8 cellular contexts compared by ENCODE assay signal in the genomic region with DNA sequence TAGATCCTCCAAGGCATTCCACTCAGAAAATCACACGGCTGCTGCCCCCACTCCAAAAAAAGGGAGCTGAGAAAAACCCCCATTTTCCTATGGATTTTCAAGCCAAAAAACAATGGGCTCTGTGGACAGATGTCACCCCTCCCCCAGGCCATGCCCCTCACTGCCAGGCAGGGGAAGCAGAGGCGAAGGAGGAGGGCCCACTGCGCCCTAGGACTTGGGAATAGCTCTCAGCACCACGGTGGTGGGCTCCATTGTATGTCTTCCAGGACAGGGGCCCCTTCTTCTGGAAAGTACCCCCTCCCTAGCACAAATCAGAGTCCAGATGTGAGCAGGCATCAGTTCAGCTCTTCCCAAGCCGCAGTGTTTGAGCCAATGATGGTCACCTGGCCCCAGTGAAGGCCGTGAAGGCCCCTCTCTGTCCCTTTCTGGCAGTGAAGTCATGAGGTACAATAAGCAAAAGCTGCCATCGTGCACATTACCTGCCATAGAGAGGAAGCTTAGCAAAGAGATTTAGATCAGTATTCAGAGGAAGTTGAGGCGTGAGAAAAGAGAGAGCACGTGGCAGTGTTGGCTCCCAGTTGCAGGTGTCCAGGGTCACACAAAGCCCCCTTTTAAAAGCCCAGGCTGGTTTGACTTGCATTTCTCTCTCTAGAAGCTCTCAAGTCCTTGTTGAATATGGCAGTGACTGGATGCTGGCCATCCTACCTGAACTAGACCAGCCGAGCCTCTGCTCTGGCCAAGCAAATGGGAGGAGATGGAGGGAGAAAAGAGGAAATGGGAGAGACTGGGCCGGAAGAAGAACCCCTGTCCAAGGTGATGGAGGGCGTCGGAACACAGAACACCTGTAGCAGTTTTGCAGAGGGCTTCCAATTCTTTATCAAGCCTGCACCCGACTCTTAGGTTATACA.
DNase-seq lines count a peak whose midpoint lies in the region; ATAC-seq and TF ChIP-seq lines count a peak whose summit lies in the region.

No MANE protein-coding gene starts in this region.

- DNase-seq in MM.1S (no peak), mammary epithelial cell (no peak), nephron progenitor cell (no peak), DMS 273 treated with DMSO at 0.1 percent for 48 hours (lab: John Stamatoyannopoulos, UW) (no peak)
- DNase-seq in activated effector memory CD4-positive, alpha-beta T cell treated with Interleukin-2 at 50 U/mL for 16 hours = no peak

- peaks cover 85% of the 10 kb centered on the region for H3K4me1 Mint-ChIP-seq in nephron progenitor cell

- in situ Hi-C loops in mammary epithelial cell (cut with MboI; ENCODE audit: low sequenced_read_pairs in 2 of 2) = no loop called here

- no TSS peak for BruUV-seq in mammary epithelial cell (replicated peaks; lab: Mats Ljungman, UMichigan)

- H3K4me1 ChIP-seq in MM.1S (ENCODE audit: low read length) (peaks cover 30% of the 10 kb centered on the region), mammary epithelial cell (ENCODE audit: insufficient read depth, low read length) (peaks cover 59% of the 10 kb centered on the region)

- no peaks in the 10 kb centered on the region for H3K36me3 Mint-ChIP-seq in nephron progenitor cell (ENCODE audit: low read depth)

- intact Hi-C loops in mammary epithelial cell (cut with micrococcal nuclease) = loop anchor here (5.0 kb wide), 1 partner anchor 52 kb away; no protein-coding TSS in a partner anchor

- no peaks in the 10 kb centered on the region for H4K20me1 ChIP-seq in MM.1S (ENCODE audit: insufficient read depth, low read length)
- no peaks in the 10 kb centered on the region for H4K20me1 ChIP-seq in mammary epithelial cell (ENCODE audit: insufficient read depth, low read length)

- no peaks in the 10 kb centered on the region for H3K9me2 ChIP-seq in MM.1S (replicated peaks; ENCODE audit: insufficient read depth, low read length)

- H3K4me3 Mint-ChIP-seq in nephron progenitor cell = peak overlapping the region; percentile 21

- ATAC-seq in HG03342 (IDR thresholded peaks at IDR 0.05; ENCODE audit: unreplicated experiment) = no peak
- ATAC-seq in GM18517 (IDR thresholded peaks at IDR 0.05; ENCODE audit: unreplicated experiment) = no peak

- H3K27ac ChIP-seq in C4-2B (peak overlapping the region; percentile 24; the same call in 1 of the 2 replicates), MM.1S (ENCODE audit: low read length) (peak overlapping the region; percentile 56; the same call in 1 of the 2 replicates), mammary epithelial cell (ENCODE audit: insufficient read depth, low read depth, low read length) (peak overlapping the region; percentile 44)

- peaks cover 18% of the 10 kb centered on the region for H3F3A ChIP-seq in MM.1S (ENCODE audit: insufficient read depth, low read length)

- TF ChIP-seq CTCF in C4-2B (conservative IDR thresholded peaks at IDR 0.05) = no peak
- no peak for TF ChIP-seq CTCF in MM.1S (IDR thresholded peaks at IDR 0.05; ENCODE audit: low read length)
- TF ChIP-seq CTCF in mammary epithelial cell (conservative IDR thresholded peaks at IDR 0.05 in 1 of 2, IDR thresholded peaks at IDR 0.05 in 1 of 2; ENCODE audit: extremely low read depth in 1 of 2, insufficient read depth in 1 of 2, low read depth in 1 of 2, low read length in 2 of 2) = no peak
- TF ChIP-seq CTCF in nephron progenitor cell (IDR thresholded peaks at IDR 0.05) = no peak

- H3K27me3 ChIP-seq in MM.1S (replicated peaks; ENCODE audit: insufficient read depth, low read length) = peaks cover 10% of the 10 kb centered on the region; the same call in 1 of the 2 replicates
- H3K27me3 ChIP-seq in mammary epithelial cell (ENCODE audit: insufficient read depth, low read length) = no peaks in the 10 kb centered on the region

- no peaks in the 10 kb centered on the region for H3K9me3 Mint-ChIP-seq in nephron progenitor cell

- H3K79me2 ChIP-seq in MM.1S (ENCODE audit: low read length) (no peaks in the 10 kb centered on the region), mammary epithelial cell (ENCODE audit: insufficient read depth, low read length) (no peaks in the 10 kb centered on the region)

- H3K9me3 ChIP-seq in MM.1S (replicated peaks; ENCODE audit: insufficient read depth, low read length) (no peaks in the 10 kb centered on the region), mammary epithelial cell (replicated peaks; ENCODE audit: insufficient read depth, low read length) (peaks cover 2% of the 10 kb centered on the region)

- WGBS in mammary epithelial cell (ENCODE audit: low coverage, missing lambda C conversion rate) = 69% methylated on average over 10 of the region's 14 CpGs

- H3K27ac Mint-ChIP-seq in nephron progenitor cell = peak overlapping the region; percentile 88

- H3K9ac ChIP-seq in MM.1S (ENCODE audit: low read length) (peak overlapping the region; percentile 15; the same call in 1 of the 2 replicates), mammary epithelial cell (ENCODE audit: insufficient read depth, low read length) (no peak overlapping the region)

- H3K36me3 ChIP-seq in MM.1S (replicated peaks; ENCODE audit: insufficient read depth, low read length) = no peaks in the 10 kb centered on the region
- no peaks in the 10 kb centered on the region for H3K36me3 ChIP-seq in mammary epithelial cell (ENCODE audit: insufficient read depth, low read length)

- H2AFZ ChIP-seq in MM.1S (ENCODE audit: low read length) (no peak overlapping the region), mammary epithelial cell (ENCODE audit: low read depth, low read length) (no peak overlapping the region)

- dilution Hi-C loops in mammary epithelial cell (cut with HindIII; ENCODE audit: low sequenced_read_pairs) = loop anchor here (5.0 kb wide), 3 partner anchors 48 to 497 kb away; no protein-coding TSS in a partner anchor

- CTCF ChIA-PET in mammary epithelial cell (lab: Charles Lee; ENCODE audit: low non-redundant PET) = no interaction called here

- H3K4me3 ChIP-seq in MM.1S (ENCODE audit: low read length) (peak overlapping the region; percentile 39), mammary epithelial cell (replicated peaks in 1 of 3; ENCODE audit: insufficient read depth in 1 of 3, low read depth in 2 of 3, low read length in 3 of 3) (no peak overlapping the region)

- peaks cover 3% of the 10 kb centered on the region for H3K27me3 Mint-ChIP-seq in nephron progenitor cell (ENCODE audit: low read depth, poor library complexity)

- H3K4me2 ChIP-seq in MM.1S (ENCODE audit: low read depth, low read length) (peak overlapping the region; percentile 74), mammary epithelial cell (ENCODE audit: insufficient read depth, low read depth, low read length) (peak overlapping the region; percentile 26)
